ENCODE assay signal across 8 cellular contexts in genomic region chrX:109840585-109840984, GRCh38.
A peak's percentile ranks its signal among the peaks of the same experiment; 100 is the strongest.
DNase-seq lines count a peak whose midpoint lies in the region; ATAC-seq and TF ChIP-seq lines count a peak whose summit lies in the region.

No MANE protein-coding gene starts in this region.

- TF ChIP-seq CTCF in prostate gland (IDR thresholded peaks at IDR 0.05) = no peak

- intact Hi-C loops in sciatic nerve (cut with DNase I) (no loop called here), prostate gland (cut with DNase I) (no loop called here)

- no peak overlapping the region for H3K27ac ChIP-seq in prostate gland

- TF ChIP-seq POLR2A in prostate gland (IDR thresholded peaks at IDR 0.05) = no peak

- in situ Hi-C loops in G401 (cut with HindIII; ENCODE audit: low sequenced_read_pairs) = no loop called here

- H3K9me3 ChIP-seq in prostate gland = no peaks in the 10 kb centered on the region

- ATAC-seq in sciatic nerve (peak; percentile 91), HG02763 (IDR thresholded peaks at IDR 0.05; ENCODE audit: unreplicated experiment) (no peak), HG02938 (IDR thresholded peaks at IDR 0.05; ENCODE audit: unreplicated experiment) (no peak)

- no peaks in the 10 kb centered on the region for H3K27me3 ChIP-seq in prostate gland (replicated peaks; ENCODE audit: insufficient read depth)

- no peak overlapping the region for H3K4me3 ChIP-seq in prostate gland

- DNase-seq in GM04504 (ENCODE audit: low read depth) (peak; percentile 72), fibroblast of gingiva (ENCODE audit: low read depth) (peak; percentile 87), sciatic nerve (ENCODE audit: low spot score) (no peak), prostate gland (ENCODE audit: low spot score) (no peak), G401 (ENCODE audit: low spot score) (no peak)

- no peaks in the 10 kb centered on the region for H3K36me3 ChIP-seq in prostate gland

- WGBS in prostate gland = 72% methylated on average over 3 of the region's 3 CpGs

- H3K4me1 ChIP-seq in prostate gland (replicated peaks) = no peaks in the 10 kb centered on the region

TF ChIP-seq in PFSK-1, 5 proteins besides CTCF, POLR2A, EP300 and RAD21:
- peak; percentile 31; the same call in 1 of the 2 replicates for TF ChIP-seq SIN3A (IDR thresholded peaks at IDR 0.05; ENCODE audit: borderline replicate concordance, insufficient read depth, low read length)
- TF ChIP-seq POLR2AphosphoS5 (IDR thresholded peaks at IDR 0.05; ENCODE audit: low read depth, low read length) = no peak

Comparison
In these comparisons a context has a peak if more than half of its experiments do, and no peak if none do; other contexts are left out.
1. DNase-seq: peak in GM04504 (single experiment) and fibroblast of gingiva (single experiment); none in sciatic nerve (single experiment), prostate gland (single experiment) and G401 (single experiment).